ENCODE assay signal across 1 cellular context in genomic region chr9:93952119-93952783, GRCh38.
A peak's percentile ranks its signal among the peaks of the same experiment; 100 is the strongest.
TF ChIP-seq lines count a peak whose summit lies in the region.

No MANE protein-coding gene starts in this region.

TF ChIP-seq in GM23338, 12 proteins besides CTCF, POLR2A, EP300 and RAD21 (continued from another document):
- no peak for TF ChIP-seq REST (IDR thresholded peaks at IDR 0.05; ENCODE audit: unreplicated experiment)
- TF ChIP-seq NANOG (IDR thresholded peaks at IDR 0.05; ENCODE audit: borderline replicate concordance): no peak
- TF ChIP-seq STAT1 (IDR thresholded peaks at IDR 0.05; ENCODE audit: unreplicated experiment): no peak
- TF ChIP-seq ZNF462 (CRISPR knock-in tag; IDR thresholded peaks at IDR 0.05): no peak
- no peak for TF ChIP-seq JUNB (IDR thresholded peaks at IDR 0.05; ENCODE audit: unreplicated experiment)
- no peak for TF ChIP-seq CREB1 (CRISPR knock-in tag; IDR thresholded peaks at IDR 0.05; ENCODE audit: low read depth)
- no peak for TF ChIP-seq POLR2AphosphoS5 (IDR thresholded peaks at IDR 0.05; ENCODE audit: low read depth)
- TF ChIP-seq EZH2 (IDR thresholded peaks at IDR 0.05; ENCODE audit: low read depth, unreplicated experiment): peak; percentile 60
- no peak for TF ChIP-seq ETS1 (IDR thresholded peaks at IDR 0.05)
- peak; percentile 28 for TF ChIP-seq EZH2phosphoT487 (IDR thresholded peaks at IDR 0.05; ENCODE audit: unreplicated experiment)
